ENCODE assay signal across 29 cellular contexts in the genomic region with DNA sequence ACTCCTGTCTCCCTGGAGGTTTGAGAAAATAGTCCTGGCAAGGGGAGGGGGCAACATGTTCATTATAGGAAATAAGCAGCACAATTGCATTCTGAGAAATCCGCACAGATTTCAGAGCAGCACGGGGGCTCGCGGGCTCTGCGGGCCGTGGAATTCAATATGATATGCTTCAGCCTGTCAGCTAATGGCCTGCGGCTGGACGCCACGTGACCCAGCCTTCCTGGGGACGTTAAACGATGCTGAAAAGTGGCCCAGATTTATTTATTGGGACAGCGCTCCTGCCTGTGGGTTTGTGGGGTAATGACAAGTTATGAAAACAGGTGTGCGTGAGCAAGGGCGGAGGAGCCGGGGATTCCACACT.
DNase-seq lines count a peak whose midpoint lies in the region; ATAC-seq, FAIRE-seq and TF ChIP-seq lines count a peak whose summit lies in the region.
"Had no signal": no experiment of that assay in that cellular context is flagged by ENCODE, and none has a peak within 500 bp of the region (broad histone marks: within the 10 kb centered on the region; RNA-seq: fewer than 3 reads in every experiment).

No MANE protein-coding gene starts in this region.

- intact Hi-C loops in Right ventricle myocardium inferior (cut with DNase I) = no loop called here
- intact Hi-C loops in cardiac septum (cut with DNase I) = no loop called here
- intact Hi-C loops in K562 (cut with micrococcal nuclease) = no loop called here
- intact Hi-C loops in uterus (cut with DNase I; ENCODE audit: low total_unique reads) = no loop called here

- no peaks in the 10 kb centered on the region for H3K79me2 ChIP-seq in K562 (ENCODE audit: control insufficient read depth, insufficient read depth, low read length)

- no peak overlapping the region for H3K9ac ChIP-seq in K562 (ENCODE audit: insufficient read depth in 1 of 2, low read depth in 2 of 2, low read length in 2 of 2)
- H3K9ac ChIP-seq: BLaER1, neural progenitor cell, SK-N-SH had no signal

- DNase-seq in Right ventricle myocardium inferior (ENCODE audit: missing footprints) = no peak
- no peak for DNase-seq in cardiac septum (ENCODE audit: low spot score)
- no peak for DNase-seq in K562 (ENCODE audit: extremely low read depth in 1 of 4, low spot score in 3 of 4)
- DNase-seq in mesenteric fat pad (ENCODE audit: low spot score) = peak; percentile 80
- peak; percentile 36 to 45 for DNase-seq in uterus
- no peak for DNase-seq in NCI-H82 (lab: John Stamatoyannopoulos, UW)
- no peak for DNase-seq in activated CD4-positive, alpha-beta T cell treated with anti-CD3 and anti-CD28 coated beads for 1 hour
- DNase-seq: activated CD4-positive, alpha-beta T cell treated with anti-CD3 and anti-CD28 coated beads for 4 hours; activated CD8-positive, alpha-beta memory T cell treated with anti-CD3 and anti-CD28 coated beads for 24 hours; activated gamma-delta T cell treated with Interleukin-2 at 50 U/mL for 16 hours; activated naive CD8-positive, alpha-beta T cell treated with anti-CD3 and anti-CD28 coated beads, Interleukin-2, amount 50 U/mL, for 24 hours; activated T-cell treated with anti-CD3 and anti-CD28 coated beads, Interleukin-2, amount 50 U/mL, for 24 hours; COR-L47; DMS79; effector memory CD8-positive, alpha-beta T cell; gastrocnemius medialis; lower lobe of right lung; NCI-H2029 treated with DMSO at 0.1 percent for 48 hours; NCI-H524 treated with DMSO at 0.1 percent for 48 hours; T-helper 17 cell had no signal

- H3K4me2 ChIP-seq in K562 (ENCODE audit: insufficient read depth, low read length) = no peak overlapping the region
- H3K4me2 ChIP-seq: BLaER1, GM23338, neural progenitor cell, SK-N-SH had no signal

- TF ChIP-seq POLR2A in K562 (conservative IDR thresholded peaks at IDR 0.05) (no peak), uterus (IDR thresholded peaks at IDR 0.05) (no peak)

- 1% methylated on average over 15 of the region's 15 CpGs for WGBS in K562 (ENCODE audit: insufficient coverage, low coverage, missing lambda C conversion rate)

- no peak overlapping the region for H2AFZ ChIP-seq in K562 (ENCODE audit: low read depth, low read length)
- H2AFZ ChIP-seq: GM23338, neural progenitor cell had no signal

- H3K9me1 ChIP-seq in K562 (ENCODE audit: control insufficient read depth, insufficient read depth, low read length) = no peaks in the 10 kb centered on the region

- in situ Hi-C loops in K562 (cut with MboI) = no loop called here

- CTCF ChIA-PET in K562 (lab: Yijun Ruan, JAX; ENCODE audit: low intra/inter-chr PET ratio) = no interaction called here

- H3K9me3 ChIP-seq in K562 (replicated peaks; ENCODE audit: control insufficient read depth, insufficient read depth, low read depth, low read length) (no peaks in the 10 kb centered on the region), uterus (no peaks in the 10 kb centered on the region)
- H3K9me3 ChIP-seq: lower lobe of right lung had no signal

- POLR2A ChIA-PET in K562 (lab: Yijun Ruan, JAX) = no interaction called here

- H3K27ac ChIP-seq in K562 (ENCODE audit: extremely low read depth, low read depth, low read length) (no peak overlapping the region), uterus (no peak overlapping the region)
- H3K27ac ChIP-seq: BLaER1, gastrocnemius medialis, lower lobe of right lung, neural progenitor cell, suprapubic skin had no signal

- no peaks in the 10 kb centered on the region for H3K36me3 ChIP-seq in K562 (ENCODE audit: control insufficient read depth, insufficient read depth, low read length)
- H3K36me3 ChIP-seq in uterus = no peaks in the 10 kb centered on the region
- H3K36me3 ChIP-seq: BLaER1, gastrocnemius medialis, lower lobe of right lung, neural progenitor cell, suprapubic skin had no signal

- H4K20me1 ChIP-seq in K562 (replicated peaks; ENCODE audit: control insufficient read depth, insufficient read depth, low read length) = no peaks in the 10 kb centered on the region; the same call in 1 of the 2 replicates
- H4K20me1 ChIP-seq: BLaER1 had no signal

- H3K4me1 ChIP-seq in K562 (replicated peaks in 1 of 2; ENCODE audit: control insufficient read depth in 2 of 2, insufficient read depth in 2 of 2, low read length in 2 of 2) (no peaks in the 10 kb centered on the region), uterus (no peaks in the 10 kb centered on the region)
- H3K4me1 ChIP-seq: BLaER1, gastrocnemius medialis, lower lobe of right lung had no signal

- 0 out of 4 replicates have a peak, but pooled peaks of 1 of the 2 experiments have one; percentile 9 for TF ChIP-seq RAD21 in K562 (CRISPR knock-in tag; conservative IDR thresholded peaks at IDR 0.05 in 1 of 2, IDR thresholded peaks at IDR 0.05 in 1 of 2)

- BruUV-seq in K562 (replicated peaks; lab: Mats Ljungman, UMichigan) = no TSS peak

- H3K27me3 ChIP-seq in K562 (ENCODE audit: control insufficient read depth in 2 of 2, insufficient read depth in 2 of 2, low read length in 2 of 2) (peaks cover 5 to 41% of the 10 kb centered on the region in 2 experiments), uterus (no peaks in the 10 kb centered on the region)
- H3K27me3 ChIP-seq: BLaER1, gastrocnemius medialis, neural progenitor cell, suprapubic skin had no signal

- no peak overlapping the region for H3K4me3 ChIP-seq in K562
- no peak overlapping the region for H3K4me3 ChIP-seq in uterus
- H3K4me3 ChIP-seq: BLaER1, gastrocnemius medialis, GM23338, lower lobe of right lung, neural progenitor cell, suprapubic skin had no signal

- TF ChIP-seq CTCF in K562 (IDR thresholded peaks at IDR 0.05 in 2 of 3, conservative IDR thresholded peaks at IDR 0.05 in 1 of 3; ENCODE audit: insufficient read depth in 2 of 3, low read depth in 1 of 3, low read length in 3 of 3) = no peak; a peak in 1 of 6 replicates
- peak in 2 of 4 experiments; percentile 24 to 30 for TF ChIP-seq CTCF in uterus (IDR thresholded peaks at IDR 0.05)

- FAIRE-seq in K562 (lab: Jason Lieb, UNC) = no peak
- FAIRE-seq: islet of Langerhans, urothelium cell line had no signal

- no peak for TF ChIP-seq EP300 in K562 (IDR thresholded peaks at IDR 0.05; ENCODE audit: low read length)

- ATAC-seq in Right ventricle myocardium inferior (peak; percentile 37), K562 (no peak), HG02678 (IDR thresholded peaks at IDR 0.05; ENCODE audit: unreplicated experiment) (no peak)
- ATAC-seq: activated naive CD8-positive, alpha-beta T cell treated with anti-CD3 and anti-CD28 coated beads, Interleukin-2, amount 50 U/mL, for 24 hours; GM23338; stimulated activated memory B cell treated with anti-CD40 and anti-IgM and Interleukin-4, amounts not matched to agents 10 μg/mL and 1 μg/mL and 100 μg/mL, for 72 hours; T-helper 17 cell had no signal

TF ChIP-seq in K562, 482 proteins besides CTCF, POLR2A, EP300 and RAD21 (continues in another document):
- no peak for TF ChIP-seq NR2C2 (CRISPR knock-in tag; IDR thresholded peaks at IDR 0.05)
- TF ChIP-seq NR2C2 (tag; IDR thresholded peaks at IDR 0.05) = no peak
- no peak for TF ChIP-seq HEY1 (CRISPR knock-in tag; IDR thresholded peaks at IDR 0.05; ENCODE audit: borderline replicate concordance)
- no peak for TF ChIP-seq DDX20 (tag; IDR thresholded peaks at IDR 0.05; ENCODE audit: low read depth)
- TF ChIP-seq NCOA4 (IDR thresholded peaks at IDR 0.05; ENCODE audit: partially characterized antibody) = no peak
- no peak for TF ChIP-seq RHOXF2B (CRISPR knock-in tag; conservative IDR thresholded peaks at IDR 0.05)

Comparison
In these comparisons a context has a peak if more than half of its experiments do, and no peak if none do; other contexts are left out.
1. DNase-seq: peak in mesenteric fat pad (single experiment) and uterus (2 of 2); none in Right ventricle myocardium inferior (single experiment), cardiac septum (single experiment), K562 (0 of 4), NCI-H82 (single experiment) and activated CD4-positive, alpha-beta T cell treated with anti-CD3 and anti-CD28 coated beads for 1 hour (single experiment).